In the genomic region with DNA sequence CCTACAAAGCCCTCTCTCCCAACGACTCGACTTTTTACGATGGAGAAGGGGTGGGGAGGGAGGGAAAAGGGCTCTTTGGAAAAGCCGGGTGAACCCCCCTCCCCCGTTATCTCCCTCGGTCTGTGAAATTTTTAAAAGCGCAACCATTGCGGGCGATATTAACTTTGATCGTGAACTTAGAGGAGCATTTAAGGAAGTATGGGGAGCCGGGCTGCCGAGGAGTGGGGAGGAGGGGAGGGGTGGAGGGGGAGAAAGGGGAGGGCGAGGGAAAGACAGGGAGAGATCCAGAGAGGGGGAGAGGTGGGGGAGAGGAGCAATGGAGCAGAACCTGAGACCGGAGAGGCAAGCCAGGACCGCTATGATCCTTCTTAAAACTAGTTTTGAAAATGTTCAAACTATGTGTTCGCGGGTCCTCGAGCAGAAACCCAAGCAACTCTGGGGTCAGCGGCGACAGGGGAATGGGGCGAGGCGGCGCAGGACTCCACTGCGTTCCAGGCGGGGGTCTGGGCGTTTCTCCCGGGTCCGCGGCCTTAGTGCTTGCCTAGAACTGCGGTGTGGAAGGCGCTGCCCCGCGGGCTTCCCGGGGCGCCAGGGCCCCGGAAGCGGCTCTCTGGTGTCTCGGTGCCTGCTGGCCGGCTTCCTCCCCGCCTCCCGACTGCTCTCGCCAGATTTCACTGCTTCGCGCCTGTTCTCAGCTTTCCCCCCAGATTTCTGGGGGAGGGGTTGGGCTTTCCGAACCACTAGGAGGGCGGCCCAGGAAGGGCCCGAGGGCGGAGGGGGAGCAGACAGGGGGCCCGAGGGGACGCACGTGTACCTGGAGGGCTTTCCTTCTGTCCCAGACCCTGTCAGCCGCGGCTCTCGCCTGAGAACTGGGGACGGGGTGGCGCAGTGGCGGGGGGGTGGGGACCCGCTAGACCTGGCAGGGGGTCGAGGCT, we compare ENCODE assay signal across 9 cellular contexts. TPM values are rescaled to one million over a fixed set of nuclear protein-coding genes. Genes with fewer than 3 reads are reported as not detected.
DNase-seq lines count a peak whose midpoint lies in the region; ATAC-seq and TF ChIP-seq lines count a peak whose summit lies in the region.
"Had no signal": no experiment of that assay in that cellular context is flagged by ENCODE, and none has a peak within 500 bp of the region (broad histone marks: within the 10 kb centered on the region; RNA-seq: fewer than 3 reads in every experiment).

Gene HOTAIR, minus strand, starts transcription at position 871 of the 935 bp plus-strand sequence.

- ATAC-seq in body of pancreas (peak; percentile 62), HG03565 (IDR thresholded peaks at IDR 0.05; ENCODE audit: unreplicated experiment) (no peak)

- TF ChIP-seq POLR2A in body of pancreas (IDR thresholded peaks at IDR 0.05) (no peak), ovary (IDR thresholded peaks at IDR 0.05) (no peak)

- H3K4me1 ChIP-seq in body of pancreas, result peaks cover 22% of the 10 kb centered on the region
- H3K4me1 ChIP-seq in ovary (ENCODE audit: insufficient read depth), result peaks cover 2% of the 10 kb centered on the region

- H3K36me3 ChIP-seq in body of pancreas (replicated peaks in 1 of 2; ENCODE audit: insufficient read depth in 1 of 2, low read depth in 2 of 2) (no peaks in the 10 kb centered on the region), ovary (no peaks in the 10 kb centered on the region)

- 2% methylated on average over 23 to 55 of the region's 59 CpGs for WGBS in body of pancreas, 2 donors
- WGBS in ovary, 3 donors, result 2 to 3% (median 3%) methylated on average over 47 to 59 of the region's 59 CpGs

- no peak within 1 kb of the TSS for H3K27ac ChIP-seq in body of pancreas
- H3K27ac ChIP-seq in ovary, result no peak within 1 kb of the TSS

- H3K27me3 ChIP-seq in body of pancreas, result peaks cover 3 to 84% of the 10 kb centered on the region in 2 donors
- no peaks in the 10 kb centered on the region for H3K27me3 ChIP-seq in ovary

- no peak for TF ChIP-seq EP300 in ovary (IDR thresholded peaks at IDR 0.05)

- intact Hi-C loops in body of pancreas (cut with DNase I) (no loop called here), ovary (cut with DNase I) (no loop called here)

- H3K9me3 ChIP-seq in body of pancreas (no peaks in the 10 kb centered on the region), ovary (no peaks in the 10 kb centered on the region)

- H3K4me3 ChIP-seq in body of pancreas (peak within 1 kb of the TSS in 1 of 2 donors; percentile 7), ovary (peak within 1 kb of the TSS; percentile 31)

- DNase-seq in DMS79 treated with DMSO at 0.1 percent for 48 hours (lab: John Stamatoyannopoulos, UW), result peak; percentile 8
- no peak for DNase-seq in DMS79 (lab: John Stamatoyannopoulos, UW)
- peak; percentile 82 for DNase-seq in LHCN-M2 (ENCODE audit: low read depth)
- peak in 3 of 4 donors; percentile 25 to 50 (median 43) for DNase-seq in body of pancreas
- DNase-seq in ovary, result peak in 1 of 5 donors; percentile 48
- no peak for DNase-seq in Kasumi-1 (lab: John Stamatoyannopoulos, UW)
- no peak for DNase-seq in NOMO-1 treated with dmso at 0.1 percent for 144 hours (lab: John Stamatoyannopoulos, UW; ENCODE audit: unreplicated experiment)

- TF ChIP-seq CTCF in body of pancreas (IDR thresholded peaks at IDR 0.05) (no peak), ovary (IDR thresholded peaks at IDR 0.05) (no peak)

RNA-seq across cellular contexts. Expression of gene HOTAIR, which starts in this region (rescaled TPM):
- 3.3 and 7.0 TPM in 2 replicates for total RNA-seq in LHCN-M2 (2014; rRNA removed)
- polyA plus RNA-seq in LHCN-M2 (2012), result 2.3 TPM
- not detected for total RNA-seq in body of pancreas
- total RNA-seq in ovary, result under 1 TPM in 2 of 7 donors, not detected in 5; 0.24 to 0.32 TPM
- 1 to 10 TPM in 1 of 2 donors, under 1 TPM in 1; 0.02 to 1.2 TPM for polyA plus RNA-seq in ovary
- total RNA-seq: mononuclear cell had no signal

Comparison
In these comparisons a context has a peak if more than half of its experiments do, and no peak if none do; other contexts are left out.
1. DNase-seq: peak in DMS79 treated with DMSO at 0.1 percent for 48 hours (single experiment) and LHCN-M2 (single experiment); none in DMS79 (single experiment), Kasumi-1 (0 of 2) and NOMO-1 treated with dmso at 0.1 percent for 144 hours (single experiment).
2. Peak in DNase-seq and ATAC-seq in body of pancreas; RNA of the gene not detected or under 1 TPM.